Comparison of ENCODE assay signal across 10 cellular contexts in genomic region chr17:80871341-80871740, GRCh38.
DNase-seq lines count a peak whose midpoint lies in the region; ATAC-seq and TF ChIP-seq lines count a peak whose summit lies in the region.
"Had no signal": no experiment of that assay in that cellular context is flagged by ENCODE, and none has a peak within 500 bp of the region (broad histone marks: within the 10 kb centered on the region; RNA-seq: fewer than 3 reads in every experiment).

No MANE protein-coding gene starts in this region.

- peak overlapping the region; percentile 82 for H3K4me2 ChIP-seq in Loucy (ENCODE audit: low read depth, low read length, poor library complexity, severe bottlenecking)

- no peaks in the 10 kb centered on the region for H3K9me3 ChIP-seq in CD4-positive, alpha-beta memory T cell (ENCODE audit: control insufficient read depth in 1 of 2, low read length in 2 of 2)
- H3K9me3 ChIP-seq in Loucy (ENCODE audit: insufficient read depth, low read depth, low read length): no peaks in the 10 kb centered on the region
- no peaks in the 10 kb centered on the region for H3K9me3 ChIP-seq in endodermal cell (ENCODE audit: control insufficient read depth, low read length)

- peak overlapping the region; percentile 36 to 83 (median 67) for H3K27ac Mint-ChIP-seq in CD4-positive, alpha-beta memory T cell
- H3K27ac Mint-ChIP-seq in activated T-helper 17 cell treated with anti-CD3 and anti-CD28 coated beads, Interleukin-2, amount 50 U/mL, for 72 hours: peak overlapping the region; percentile 91
- peak overlapping the region in 9 of 10 donors; percentile 16 to 83 (median 71) for H3K27ac Mint-ChIP-seq in naive thymus-derived CD8-positive, alpha-beta T cell
- H3K27ac Mint-ChIP-seq in endodermal cell: no peak overlapping the region

- no peak for ATAC-seq in activated T-helper 17 cell treated with anti-CD3 and anti-CD28 coated beads, Interleukin-2, amount 50 U/mL, for 72 hours (replicated peaks)
- peak; percentile 54 to 62 for ATAC-seq in naive thymus-derived CD8-positive, alpha-beta T cell
- ATAC-seq in HG02970 (IDR thresholded peaks at IDR 0.05; ENCODE audit: low FRiP score, unreplicated experiment) (no peak), GM18907 (IDR thresholded peaks at IDR 0.05; ENCODE audit: unreplicated experiment) (no peak)
- ATAC-seq: HCT116 had no signal

- peak overlapping the region in 1 of 2 donors; percentile 23 for H3K4me3 ChIP-seq in CD4-positive, alpha-beta memory T cell (ENCODE audit: low read length in 2 of 2)
- H3K4me3 ChIP-seq in Loucy (ENCODE audit: low read length, poor library complexity, severe bottlenecking) (peak overlapping the region; percentile 64), endodermal cell (ENCODE audit: low read length) (no peak overlapping the region)
- H3K4me3 ChIP-seq: cardiac muscle cell had no signal

- TF ChIP-seq CTCF in Loucy (conservative IDR thresholded peaks at IDR 0.05; ENCODE audit: low read length) (no peak), endodermal cell (conservative IDR thresholded peaks at IDR 0.05) (no peak)

- H3K4me1 Mint-ChIP-seq in CD4-positive, alpha-beta memory T cell: peaks cover 33 to 58% (median 45%) of the 10 kb centered on the region in 4 donors
- H3K4me1 Mint-ChIP-seq in activated T-helper 17 cell treated with anti-CD3 and anti-CD28 coated beads, Interleukin-2, amount 50 U/mL, for 72 hours: peaks cover 48% of the 10 kb centered on the region
- peaks cover 32 to 63% (median 57%) of the 10 kb centered on the region in 4 donors for H3K4me1 Mint-ChIP-seq in naive thymus-derived CD8-positive, alpha-beta T cell
- peaks cover 13% of the 10 kb centered on the region for H3K4me1 Mint-ChIP-seq in endodermal cell

- 90 to 96% methylated on average over 11 to 12 of the region's 12 CpGs for WGBS in endodermal cell (ENCODE audit: insufficient coverage in 1 of 2, insufficient read length in 1 of 2), 2 experiments

- H3K9me3 Mint-ChIP-seq in CD4-positive, alpha-beta memory T cell: peaks cover 0 to 2% (median 0%) of the 10 kb centered on the region in 8 donors
- no peaks in the 10 kb centered on the region for H3K9me3 Mint-ChIP-seq in activated T-helper 17 cell treated with anti-CD3 and anti-CD28 coated beads, Interleukin-2, amount 50 U/mL, for 72 hours
- no peaks in the 10 kb centered on the region for H3K9me3 Mint-ChIP-seq in naive thymus-derived CD8-positive, alpha-beta T cell
- H3K9me3 Mint-ChIP-seq in endodermal cell: no peaks in the 10 kb centered on the region

- H3K36me3 ChIP-seq in CD4-positive, alpha-beta memory T cell (ENCODE audit: insufficient read depth, low read length): no peaks in the 10 kb centered on the region
- H3K36me3 ChIP-seq in Loucy (ENCODE audit: insufficient read depth, low read length): no peaks in the 10 kb centered on the region
- H3K36me3 ChIP-seq in endodermal cell (ENCODE audit: control insufficient read depth, insufficient read depth, low read length): peaks cover 3% of the 10 kb centered on the region
- H3K36me3 ChIP-seq: cardiac muscle cell had no signal

- H3K9me2 ChIP-seq in Loucy (replicated peaks; ENCODE audit: low read depth, low read length): no peaks in the 10 kb centered on the region

- H3K79me2 ChIP-seq in Loucy (ENCODE audit: insufficient read depth, low read length): peaks cover 4% of the 10 kb centered on the region; the same call in 1 of the 2 replicates

- H3K27me3 Mint-ChIP-seq in CD4-positive, alpha-beta memory T cell: no peaks in the 10 kb centered on the region
- no peaks in the 10 kb centered on the region for H3K27me3 Mint-ChIP-seq in activated T-helper 17 cell treated with anti-CD3 and anti-CD28 coated beads, Interleukin-2, amount 50 U/mL, for 72 hours
- H3K27me3 Mint-ChIP-seq in naive thymus-derived CD8-positive, alpha-beta T cell: no peaks in the 10 kb centered on the region
- H3K27me3 Mint-ChIP-seq in endodermal cell (ENCODE audit: insufficient read depth): no peaks in the 10 kb centered on the region

- no peak overlapping the region for H2AFZ ChIP-seq in Loucy (ENCODE audit: low read length)

- no peaks in the 10 kb centered on the region for H3K27me3 ChIP-seq in CD4-positive, alpha-beta memory T cell (ENCODE audit: insufficient read depth, low read length)
- H3K27me3 ChIP-seq in Loucy (ENCODE audit: insufficient read depth, low read length, poor library complexity, severe bottlenecking) (no peaks in the 10 kb centered on the region), endodermal cell (ENCODE audit: control insufficient read depth, insufficient read depth, low read length, poor library complexity, severe bottlenecking) (no peaks in the 10 kb centered on the region)
- H3K27me3 ChIP-seq: cardiac muscle cell had no signal

- peaks cover 38% of the 10 kb centered on the region for H3K4me1 ChIP-seq in CD4-positive, alpha-beta memory T cell (ENCODE audit: insufficient read depth, low read length)
- H3K4me1 ChIP-seq in Loucy (ENCODE audit: insufficient read depth, low read length, poor library complexity, severe bottlenecking) (peaks cover 81% of the 10 kb centered on the region), endodermal cell (ENCODE audit: control insufficient read depth, insufficient read depth, low read length) (no peaks in the 10 kb centered on the region)

- no peak overlapping the region for H3K27ac ChIP-seq in CD4-positive, alpha-beta memory T cell (ENCODE audit: low read depth, low read length)
- no peak overlapping the region for H3K27ac ChIP-seq in endodermal cell (ENCODE audit: low read depth, low read length)
- H3K27ac ChIP-seq: cardiac muscle cell had no signal

- peaks cover 9% of the 10 kb centered on the region; the same call in 1 of the 2 replicates for H3F3A ChIP-seq in Loucy (ENCODE audit: low read depth)

- H3K9ac ChIP-seq in Loucy (ENCODE audit: low read depth, low read length, poor library complexity, severe bottlenecking) (peak overlapping the region; percentile 69), endodermal cell (ENCODE audit: extremely low read depth, low read length, poor library complexity, severe bottlenecking) (no peak overlapping the region)

- H4K20me1 ChIP-seq in Loucy (ENCODE audit: insufficient read depth, low read length, poor library complexity, severe bottlenecking): no peaks in the 10 kb centered on the region

- peaks cover 1 to 3% of the 10 kb centered on the region in 2 donors for H3K36me3 Mint-ChIP-seq in CD4-positive, alpha-beta memory T cell
- peaks cover 47% of the 10 kb centered on the region for H3K36me3 Mint-ChIP-seq in activated T-helper 17 cell treated with anti-CD3 and anti-CD28 coated beads, Interleukin-2, amount 50 U/mL, for 72 hours (ENCODE audit: low read depth)
- H3K36me3 Mint-ChIP-seq in naive thymus-derived CD8-positive, alpha-beta T cell: peaks cover 0 to 4% (median 0%) of the 10 kb centered on the region in 3 donors
- peaks cover 17% of the 10 kb centered on the region for H3K36me3 Mint-ChIP-seq in endodermal cell (ENCODE audit: low read depth)

- POLR2A ChIA-PET in CD4-positive, alpha-beta memory T cell (lab: Charles Lee; ENCODE audit: partially characterized antibody): interaction anchor here (1.3 to 2.4 kb wide), 3 partner anchors 18 to 21 kb away, joined by 4 to 10 read pairs (median 10); no protein-coding TSS in a partner anchor
- POLR2A ChIA-PET in naive thymus-derived CD8-positive, alpha-beta T cell (lab: Charles Lee): interaction anchor here (1.0 kb wide), 1 partner anchor 10 kb away, joined by 3 read pairs; no protein-coding TSS in a partner anchor

- peak in 2 of 5 donors; percentile 26 to 28 for DNase-seq in CD4-positive, alpha-beta memory T cell
- peak in 3 of 10 donors; percentile 30 to 54 (median 35) for DNase-seq in naive thymus-derived CD8-positive, alpha-beta T cell
- DNase-seq in endodermal cell: no peak
- DNase-seq: NCI-H774 had no signal

- intact Hi-C loops in CD4-positive, alpha-beta memory T cell (cut with micrococcal nuclease): loop anchor here (1.0 kb wide), 1 partner anchor 20 kb away; no protein-coding TSS in a partner anchor

- peak overlapping the region; percentile 41 to 82 (median 72) for H3K4me3 Mint-ChIP-seq in CD4-positive, alpha-beta memory T cell
- peak overlapping the region; percentile 80 for H3K4me3 Mint-ChIP-seq in activated T-helper 17 cell treated with anti-CD3 and anti-CD28 coated beads, Interleukin-2, amount 50 U/mL, for 72 hours
- peak overlapping the region; percentile 60 to 83 (median 76) for H3K4me3 Mint-ChIP-seq in naive thymus-derived CD8-positive, alpha-beta T cell
- no peak overlapping the region for H3K4me3 Mint-ChIP-seq in endodermal cell

- CTCF ChIA-PET in CD4-positive, alpha-beta memory T cell (lab: Charles Lee; ENCODE audit: partially characterized antibody): interaction anchor here (1.1 to 2.4 kb wide), 2 partner anchors 28 to 79 kb away, joined by 4 to 11 read pairs; no protein-coding TSS in a partner anchor

Comparison
In these comparisons a context has a peak if more than half of its experiments do, and no peak if none do; other contexts are left out.
1. ATAC-seq: peak in naive thymus-derived CD8-positive, alpha-beta T cell (2 of 2); none in activated T-helper 17 cell treated with anti-CD3 and anti-CD28 coated beads, Interleukin-2, amount 50 U/mL, for 72 hours (single experiment), HG02970 (single experiment) and GM18907 (single experiment).